20 cellular contexts compared by ENCODE assay signal in genomic region chr3:32646761-32647160, GRCh38. TPM values are rescaled to one million over a fixed set of nuclear protein-coding genes. Genes with fewer than 3 reads are reported as not detected.
DNase-seq lines count a peak whose midpoint lies in the region; ATAC-seq and TF ChIP-seq lines count a peak whose summit lies in the region.
"Had no signal": no experiment of that assay in that cellular context is flagged by ENCODE, and none has a peak within 500 bp of the region (broad histone marks: within the 10 kb centered on the region; RNA-seq: fewer than 3 reads in every experiment).

No MANE protein-coding gene starts in this region.

- H3K27me3 Mint-ChIP-seq in activated naive CD8-positive, alpha-beta T cell treated with anti-CD3 and anti-CD28 coated beads, Interleukin-2, amount 50 U/mL, for 24 hours: peaks cover 3% of the 10 kb centered on the region
- H3K27me3 Mint-ChIP-seq: B cell had no signal

- no peaks in the 10 kb centered on the region for H3K4me1 ChIP-seq in mucosa of descending colon (ENCODE audit: low read depth)

- no peak for ATAC-seq in SK-N-SH treated with all-trans-retinoic acid at 6 μM for 48 hours
- ATAC-seq in mucosa of descending colon: no peak
- no peak for ATAC-seq in activated naive CD8-positive, alpha-beta T cell treated with anti-CD3 and anti-CD28 coated beads, Interleukin-2, amount 50 U/mL, for 24 hours
- ATAC-seq in GM19328 (IDR thresholded peaks at IDR 0.05; ENCODE audit: unreplicated experiment): no peak
- ATAC-seq: HepG2 had no signal

- no peak for TF ChIP-seq CTCF in mucosa of descending colon (IDR thresholded peaks at IDR 0.05)

- H3K9me3 ChIP-seq in mucosa of descending colon: no peaks in the 10 kb centered on the region

- H3K27ac Mint-ChIP-seq in activated naive CD8-positive, alpha-beta T cell treated with anti-CD3 and anti-CD28 coated beads, Interleukin-2, amount 50 U/mL, for 24 hours: no peak overlapping the region
- H3K27ac Mint-ChIP-seq: B cell; CD4-positive, CD25-positive, alpha-beta regulatory T cell had no signal

- no peaks in the 10 kb centered on the region for H3K36me3 ChIP-seq in mucosa of descending colon (ENCODE audit: low read depth)

- intact Hi-C loops in mucosa of descending colon (cut with DNase I, micrococcal nuclease): no loop called here

- DNase-seq in AG08396 (ENCODE audit: low spot score) (peak; percentile 10), GM03348 (ENCODE audit: low spot score) (peak; percentile 6), fibroblast of peridontal ligament (ENCODE audit: extremely low read depth) (peak; percentile 58), mucosa of descending colon (no peak)
- no peak for DNase-seq in stimulated activated CD4-positive, alpha-beta T cell treated with anti-CD3 and anti-CD28 coated beads, Interleukin-4, amount 100 ng/mL, for 4 hours
- no peak for DNase-seq in activated naive CD8-positive, alpha-beta T cell treated with anti-CD3 and anti-CD28 coated beads, Interleukin-2, amount 50 U/mL, for 24 hours
- DNase-seq: CD4-positive, CD25-positive, alpha-beta regulatory T cell; COR-L47; DMS 273 treated with DMSO at 0.1 percent for 48 hours; KBM-7; NCI-H1105; NCI-H1694; NCI-H2081 treated with DMSO at 0.1 percent for 48 hours; NCI-H774; RPMI8226; SHP77 treated with DMSO at 0.1 percent for 48 hours had no signal

- no peak overlapping the region for H3K4me3 ChIP-seq in mucosa of descending colon

- H3K4me3 Mint-ChIP-seq in activated naive CD8-positive, alpha-beta T cell treated with anti-CD3 and anti-CD28 coated beads, Interleukin-2, amount 50 U/mL, for 24 hours: no peak overlapping the region
- H3K4me3 Mint-ChIP-seq: B cell; CD4-positive, CD25-positive, alpha-beta regulatory T cell had no signal

- H3K36me3 Mint-ChIP-seq in activated naive CD8-positive, alpha-beta T cell treated with anti-CD3 and anti-CD28 coated beads, Interleukin-2, amount 50 U/mL, for 24 hours (ENCODE audit: low read depth): no peaks in the 10 kb centered on the region
- H3K36me3 Mint-ChIP-seq: CD4-positive, CD25-positive, alpha-beta regulatory T cell had no signal

- H3K4me1 Mint-ChIP-seq in activated naive CD8-positive, alpha-beta T cell treated with anti-CD3 and anti-CD28 coated beads, Interleukin-2, amount 50 U/mL, for 24 hours: no peaks in the 10 kb centered on the region
- H3K4me1 Mint-ChIP-seq: B cell; CD4-positive, CD25-positive, alpha-beta regulatory T cell had no signal

- H3K9me3 Mint-ChIP-seq in activated naive CD8-positive, alpha-beta T cell treated with anti-CD3 and anti-CD28 coated beads, Interleukin-2, amount 50 U/mL, for 24 hours: no peaks in the 10 kb centered on the region
- H3K9me3 Mint-ChIP-seq: CD4-positive, CD25-positive, alpha-beta regulatory T cell had no signal

TF ChIP-seq in SK-N-SH treated with all-trans-retinoic acid at 6 μM for 48 hours, 23 proteins besides CTCF, POLR2A, EP300 and RAD21:
- peak; percentile 39; the same call in 1 of the 2 replicates for TF ChIP-seq TCF4 (CRISPR knock-in tag; IDR thresholded peaks at IDR 0.05; ENCODE audit: borderline replicate concordance)
- no peak for TF ChIP-seq PATZ1 (CRISPR knock-in tag; IDR thresholded peaks at IDR 0.05; ENCODE audit: borderline replicate concordance)

RNA-seq across cellular contexts. Expression of gene CNOT10, which starts 38.2 kb away (rescaled TPM):
- 10 to 100 TPM; 27.8 to 34.9 (median 28.3) TPM for total RNA-seq in mucosa of descending colon

Comparison
In these comparisons a context has a peak if more than half of its experiments do, and no peak if none do; other contexts are left out.
1. DNase-seq: peak in AG08396 (single experiment), GM03348 (single experiment) and fibroblast of peridontal ligament (single experiment); none in mucosa of descending colon (0 of 3), stimulated activated CD4-positive, alpha-beta T cell treated with anti-CD3 and anti-CD28 coated beads, Interleukin-4, amount 100 ng/mL, for 4 hours (0 of 2) and activated naive CD8-positive, alpha-beta T cell treated with anti-CD3 and anti-CD28 coated beads, Interleukin-2, amount 50 U/mL, for 24 hours (single experiment).